Comparison of ENCODE assay signal across 13 cellular contexts in genomic region chr9:91119679-91120078, GRCh38.
DNase-seq lines count a peak whose midpoint lies in the region; FAIRE-seq and TF ChIP-seq lines count a peak whose summit lies in the region.
"Had no signal": no experiment of that assay in that cellular context is flagged by ENCODE, and none has a peak within 500 bp of the region (broad histone marks: within the 10 kb centered on the region; RNA-seq: fewer than 3 reads in every experiment).

No MANE protein-coding gene starts in this region.

- H3K27me3 ChIP-seq in smooth muscle cell (ENCODE audit: low read depth) = no peaks in the 10 kb centered on the region

- H3K79me2 ChIP-seq in smooth muscle cell (ENCODE audit: low read depth) = no peaks in the 10 kb centered on the region

- no peak for TF ChIP-seq POLR2A in H54 (IDR thresholded peaks at IDR 0.05; ENCODE audit: low read depth, low read length)

- H3K4me2 ChIP-seq in smooth muscle cell = peak overlapping the region; percentile 82
- H3K4me2 ChIP-seq: KMS-11 had no signal

- H3K4me1 ChIP-seq in smooth muscle cell (ENCODE audit: low read depth) = peaks cover 23% of the 10 kb centered on the region

- H3K4me3 ChIP-seq in WI38 (ENCODE audit: low read depth, low read length) (peak overlapping the region; percentile 44), fibroblast of villous mesenchyme (ENCODE audit: low read depth, low read length) (no peak overlapping the region), smooth muscle cell (peak overlapping the region; percentile 27)

- WGBS in smooth muscle cell (ENCODE audit: low lambda C conversion rate) = 0% methylated on average over 3 of the region's 3 CpGs

- DNase-seq in H54 (ENCODE audit: insufficient read length, low spot score) (peak; percentile 50), fibroblast of villous mesenchyme (ENCODE audit: low read depth) (peak; percentile 85), smooth muscle cell (lab: John Stamatoyannopoulos, UW; ENCODE audit: unreplicated experiment) (no peak), GM20000 (ENCODE audit: low spot score) (no peak), CD1c-positive myeloid dendritic cell (ENCODE audit: extremely low spot score) (no peak), NCI-H524 (lab: John Stamatoyannopoulos, UW) (no peak), HuH-7.5 (ENCODE audit: low spot score) (no peak)
- DNase-seq: activated CD4-positive, alpha-beta memory T cell treated with anti-CD3 and anti-CD28 coated beads for 36 hours; activated naive CD4-positive, alpha-beta T cell treated with anti-CD3 and anti-CD28 coated beads, Interleukin-2, amount 10 ng/mL, durations not matched to agents 7 days and 5 days; NCI-H446 treated with DMSO at 0.1 percent for 48 hours; retina had no signal

- peaks cover 16% of the 10 kb centered on the region for H3F3A ChIP-seq in smooth muscle cell (ENCODE audit: low read depth)

- no peaks in the 10 kb centered on the region for H3K36me3 ChIP-seq in smooth muscle cell (ENCODE audit: low read depth)

- H2AFZ ChIP-seq in smooth muscle cell (ENCODE audit: low read depth) = peak overlapping the region; percentile 90

- no peak for FAIRE-seq in H54 (lab: Jason Lieb, UNC)

- H3K27ac ChIP-seq in smooth muscle cell (ENCODE audit: low read depth) = peak overlapping the region; percentile 79
- H3K27ac ChIP-seq: KMS-11 had no signal

- TF ChIP-seq CTCF in WI38 (IDR thresholded peaks at IDR 0.05; ENCODE audit: low read depth, low read length) (no peak), fibroblast of villous mesenchyme (IDR thresholded peaks at IDR 0.05; ENCODE audit: insufficient read depth, low read depth, low read length) (no peak), smooth muscle cell (IDR thresholded peaks at IDR 0.05; ENCODE audit: borderline replicate concordance, insufficient read depth, poor library complexity, severe bottlenecking) (no peak), GM20000 (IDR thresholded peaks at IDR 0.05; ENCODE audit: extremely low read depth, missing control alignments) (no peak)

- no peaks in the 10 kb centered on the region for H4K20me1 ChIP-seq in smooth muscle cell (ENCODE audit: low read depth)

- H3K9ac ChIP-seq in smooth muscle cell (ENCODE audit: low read depth) = peak overlapping the region; percentile 62
- H3K9ac ChIP-seq: KMS-11 had no signal

- no peaks in the 10 kb centered on the region for H3K9me3 ChIP-seq in smooth muscle cell (replicated peaks; ENCODE audit: low read depth)

Comparison
In these comparisons a context has a peak if more than half of its experiments do, and no peak if none do; other contexts are left out.
1. DNase-seq: peak in H54 (single experiment) and fibroblast of villous mesenchyme (single experiment); none in smooth muscle cell (single experiment), GM20000 (single experiment), CD1c-positive myeloid dendritic cell (single experiment), NCI-H524 (0 of 2) and HuH-7.5 (single experiment).